ENCODE assay signal across 22 cellular contexts in genomic region chr1:41638086-41639024, GRCh38.
A peak's percentile ranks its signal among the peaks of the same experiment; 100 is the strongest.
DNase-seq lines count a peak whose midpoint lies in the region; ATAC-seq and TF ChIP-seq lines count a peak whose summit lies in the region.
"Had no signal": no experiment of that assay in that cellular context is flagged by ENCODE, and none has a peak within 500 bp of the region (broad histone marks: within the 10 kb centered on the region; RNA-seq: fewer than 3 reads in every experiment).

No MANE protein-coding gene starts in this region.

- H3K27me3 ChIP-seq in SK-N-SH (ENCODE audit: insufficient read depth) (no peaks in the 10 kb centered on the region), DND-41 (ENCODE audit: insufficient read depth, low read length, poor library complexity) (no peaks in the 10 kb centered on the region)
- H3K27me3 ChIP-seq: cardiac muscle cell, tibial nerve had no signal

- H3F3A ChIP-seq in SK-N-SH (replicated peaks; ENCODE audit: insufficient read depth) = peaks cover 14% of the 10 kb centered on the region

- 95% methylated on average over 2 of the region's 4 CpGs for WGBS in SK-N-SH (ENCODE audit: low lambda C conversion rate)

- H2AFZ ChIP-seq in SK-N-SH (ENCODE audit: low read depth) (no peak overlapping the region), DND-41 (ENCODE audit: low read depth, low read length) (no peak overlapping the region)

- H3K79me2 ChIP-seq in SK-N-SH (ENCODE audit: insufficient read depth) = no peaks in the 10 kb centered on the region
- H3K79me2 ChIP-seq in DND-41 (ENCODE audit: insufficient read depth, low read length) = peaks cover 99% of the 10 kb centered on the region

- no peak for TF ChIP-seq EP300 in SK-N-SH (IDR thresholded peaks at IDR 0.05; ENCODE audit: borderline replicate concordance in 1 of 2, low read depth in 1 of 2, low read length in 1 of 2)

- no peaks in the 10 kb centered on the region for H4K20me1 ChIP-seq in SK-N-SH (ENCODE audit: insufficient read depth)
- peaks cover 83% of the 10 kb centered on the region for H4K20me1 ChIP-seq in DND-41 (ENCODE audit: insufficient read depth, low read length)

- H3K4me1 ChIP-seq in SK-N-SH (ENCODE audit: control insufficient read depth in 1 of 2, insufficient read depth in 2 of 2, low read depth in 1 of 2, low read length in 1 of 2) = peaks cover 9 to 29% of the 10 kb centered on the region in 2 experiments; a peak in 2 of 4 replicates
- H3K4me1 ChIP-seq in DND-41 (ENCODE audit: insufficient read depth, low read length) = peaks cover 45% of the 10 kb centered on the region
- H3K4me1 ChIP-seq: psoas muscle, tibial nerve had no signal

- POLR2A ChIA-PET in SK-N-SH (lab: Yijun Ruan, JAX) = no interaction called here

- H3K9ac ChIP-seq in SK-N-SH (no peak overlapping the region), DND-41 (ENCODE audit: low read depth, low read length) (no peak overlapping the region)

- H3K36me3 Mint-ChIP-seq in activated T-cell treated with anti-CD3 and anti-CD28 coated beads, Interleukin-2, amount 50 U/mL, for 72 hours (ENCODE audit: insufficient read depth in 2 of 2) = peaks cover 0 to 4% of the 10 kb centered on the region in 2 donors
- H3K36me3 Mint-ChIP-seq in memory B cell = no peaks in the 10 kb centered on the region

- in situ Hi-C loops in G401 (cut with HindIII; ENCODE audit: low sequenced_read_pairs) = no loop called here

- no peaks in the 10 kb centered on the region for H3K9me3 Mint-ChIP-seq in activated T-cell treated with anti-CD3 and anti-CD28 coated beads, Interleukin-2, amount 50 U/mL, for 72 hours
- no peaks in the 10 kb centered on the region for H3K9me3 Mint-ChIP-seq in memory B cell
- H3K9me3 Mint-ChIP-seq: stimulated activated memory B cell treated with anti-CD40 and anti-IgM and Interleukin-4, amounts not matched to agents 10 μg/mL and 1 μg/mL and 100 μg/mL, for 72 hours had no signal

- H3K9me3 ChIP-seq in SK-N-SH (no peaks in the 10 kb centered on the region), DND-41 (ENCODE audit: insufficient read depth, low read length, severe bottlenecking) (no peaks in the 10 kb centered on the region)
- H3K9me3 ChIP-seq: psoas muscle, tibial nerve had no signal

- H3K4me3 ChIP-seq in SK-N-SH (ENCODE audit: low read depth in 2 of 2, low read length in 1 of 2) (no peak overlapping the region), DND-41 (ENCODE audit: low read depth in 1 of 2, low read length in 2 of 2) (no peak overlapping the region)
- H3K4me3 ChIP-seq: cardiac muscle cell, psoas muscle, tibial nerve had no signal

- no peak for TF ChIP-seq RAD21 in SK-N-SH (IDR thresholded peaks at IDR 0.05; ENCODE audit: low read length)

- peak overlapping the region in 1 of 2 donors; percentile 83 for H3K4me3 Mint-ChIP-seq in activated T-cell treated with anti-CD3 and anti-CD28 coated beads, Interleukin-2, amount 50 U/mL, for 72 hours
- no peak overlapping the region for H3K4me3 Mint-ChIP-seq in memory B cell
- H3K4me3 Mint-ChIP-seq: stimulated activated memory B cell treated with anti-CD40 and anti-IgM and Interleukin-4, amounts not matched to agents 10 μg/mL and 1 μg/mL and 100 μg/mL, for 72 hours had no signal

- CTCF ChIA-PET in SK-N-SH (lab: Yijun Ruan, JAX) = no interaction called here

- DNase-seq in SK-N-SH (no peak), DND-41 (peak; percentile 47), memory B cell (ENCODE audit: low spot score in 2 of 2) (no peak), Ammon's horn (ENCODE audit: low spot score) (no peak), G401 (ENCODE audit: low spot score) (no peak)
- DNase-seq in activated T-cell treated with anti-CD3 and anti-CD28 coated beads, Interleukin-2, amount 50 U/mL, for 72 hours = peak in 1 of 2 donors; percentile 33
- DNase-seq: DMS153; effector CD4-positive, alpha-beta T cell; glutamatergic neuron; NCI-H1092; NCI-H526 treated with DMSO at 0.1 percent for 48 hours; OCI-M1; psoas muscle; SIG-M5; T1000 had no signal

- H3K36me3 ChIP-seq in SK-N-SH (replicated peaks in 1 of 2; ENCODE audit: control insufficient read depth in 1 of 2, insufficient read depth in 2 of 2, low read length in 1 of 2) = no peaks in the 10 kb centered on the region
- H3K36me3 ChIP-seq in DND-41 (ENCODE audit: insufficient read depth, low read length) = peaks cover 57% of the 10 kb centered on the region
- H3K36me3 ChIP-seq: cardiac muscle cell, tibial nerve had no signal

- TF ChIP-seq CTCF in SK-N-SH (IDR thresholded peaks at IDR 0.05) (no peak), DND-41 (IDR thresholded peaks at IDR 0.05; ENCODE audit: borderline replicate concordance, extremely low read depth, low read length, poor library complexity, severe bottlenecking) (no peak)

- peak overlapping the region in 1 of 2 experiments; percentile 59; a peak in 2 of 4 replicates for H3K27ac ChIP-seq in SK-N-SH (ENCODE audit: low read depth in 2 of 2, low read length in 1 of 2)
- peak overlapping the region; percentile 48 for H3K27ac ChIP-seq in DND-41 (ENCODE audit: low read length)
- H3K27ac ChIP-seq: 22Rv1, C4-2B, cardiac muscle cell, psoas muscle, tibial nerve had no signal

- no peaks in the 10 kb centered on the region for H3K27me3 Mint-ChIP-seq in activated T-cell treated with anti-CD3 and anti-CD28 coated beads, Interleukin-2, amount 50 U/mL, for 72 hours (ENCODE audit: low read depth)
- no peaks in the 10 kb centered on the region for H3K27me3 Mint-ChIP-seq in memory B cell
- H3K27me3 Mint-ChIP-seq: stimulated activated memory B cell treated with anti-CD40 and anti-IgM and Interleukin-4, amounts not matched to agents 10 μg/mL and 1 μg/mL and 100 μg/mL, for 72 hours had no signal

- peaks cover 15% of the 10 kb centered on the region for H3K4me1 Mint-ChIP-seq in activated T-cell treated with anti-CD3 and anti-CD28 coated beads, Interleukin-2, amount 50 U/mL, for 72 hours (ENCODE audit: low read depth)
- H3K4me1 Mint-ChIP-seq in memory B cell = peaks cover 36% of the 10 kb centered on the region

- no peaks in the 10 kb centered on the region for H3K9me2 ChIP-seq in SK-N-SH

- H3K4me2 ChIP-seq in SK-N-SH (no peak overlapping the region), DND-41 (ENCODE audit: insufficient read depth, low read length) (no peak overlapping the region)

- no peak for ATAC-seq in SK-N-SH treated with all-trans-retinoic acid at 6 μM for 48 hours
- ATAC-seq in DND-41 (ENCODE audit: insufficient read depth, low read depth) = peak; percentile 65; the same call in 2 of the 3 replicates
- ATAC-seq in activated T-cell treated with anti-CD3 and anti-CD28 coated beads, Interleukin-2, amount 50 U/mL, for 72 hours (replicated peaks in 1 of 2) = no peak
- no peak for ATAC-seq in memory B cell (ENCODE audit: low read depth)
- no peak for ATAC-seq in GM21528 (IDR thresholded peaks at IDR 0.05; ENCODE audit: low FRiP score, unreplicated experiment)

- H3K27ac Mint-ChIP-seq in activated T-cell treated with anti-CD3 and anti-CD28 coated beads, Interleukin-2, amount 50 U/mL, for 72 hours = peak overlapping the region; percentile 94
- peak overlapping the region; percentile 77 for H3K27ac Mint-ChIP-seq in memory B cell
- H3K27ac Mint-ChIP-seq: stimulated activated memory B cell treated with anti-CD40 and anti-IgM and Interleukin-4, amounts not matched to agents 10 μg/mL and 1 μg/mL and 100 μg/mL, for 72 hours had no signal

TF ChIP-seq in SK-N-SH, 30 proteins besides CTCF, POLR2A, EP300 and RAD21 (continues in another document):
- no peak for TF ChIP-seq CHD2 (IDR thresholded peaks at IDR 0.05; ENCODE audit: low read length, partially characterized antibody)

TF ChIP-seq in SK-N-SH treated with all-trans-retinoic acid at 6 μM for 48 hours, 23 proteins besides CTCF, POLR2A, EP300 and RAD21:
- TF ChIP-seq ZNF70 (CRISPR knock-in tag; IDR thresholded peaks at IDR 0.05) (no peak), GLIS3 (CRISPR knock-in tag; IDR thresholded peaks at IDR 0.05) (no peak), BACH2 (CRISPR knock-in tag; IDR thresholded peaks at IDR 0.05; ENCODE audit: borderline replicate concordance) (no peak), CSDC2 (CRISPR knock-in tag; IDR thresholded peaks at IDR 0.05) (no peak), CREB5 (CRISPR knock-in tag; IDR thresholded peaks at IDR 0.05; ENCODE audit: low read depth) (no peak), TCF4 (CRISPR knock-in tag; IDR thresholded peaks at IDR 0.05; ENCODE audit: borderline replicate concordance) (no peak), ZFP30 (CRISPR knock-in tag; IDR thresholded peaks at IDR 0.05) (no peak), OSR1 (CRISPR knock-in tag; IDR thresholded peaks at IDR 0.05) (no peak)
